ENCODE assay signal across 28 cellular contexts in genomic region chr3:107946700-107947099, GRCh38.
"Had no signal": no experiment of that assay in that cellular context is flagged by ENCODE, and none has a peak within 500 bp of the region (broad histone marks: within the 10 kb centered on the region; RNA-seq: fewer than 3 reads in every experiment).

No MANE protein-coding gene starts in this region.

- H3K27ac ChIP-seq: esophagus squamous epithelium, heart right ventricle, lower lobe of right lung, parathyroid adenoma, stomach, thyroid gland had no signal

- H3K4me1 Mint-ChIP-seq: naive B cell had no signal

- H3K4me3 Mint-ChIP-seq: immature natural killer cell; memory B cell; mesothelial cell of epicardium; naive B cell; natural killer cell treated with Interleukin-12 subunit alpha and Interleukin-12 subunit beta and Interleukin-15 and Interleukin-18, amount 100 ng/mL, for 72 hours; neural crest cell had no signal

- H3K9me3 Mint-ChIP-seq: immature natural killer cell; natural killer cell treated with Interleukin-12 subunit alpha and Interleukin-12 subunit beta and Interleukin-15 and Interleukin-18, amount 100 ng/mL, for 72 hours had no signal

- H3K4me1 ChIP-seq: lower lobe of right lung, parathyroid adenoma, thyroid gland had no signal

- H3K36me3 Mint-ChIP-seq: immature natural killer cell; mesothelial cell of epicardium; naive B cell; natural killer cell treated with Interleukin-12 subunit alpha and Interleukin-12 subunit beta and Interleukin-15 and Interleukin-18, amount 100 ng/mL, for 72 hours had no signal

- H3K27ac Mint-ChIP-seq: immature natural killer cell; memory B cell; mesothelial cell of epicardium; natural killer cell treated with Interleukin-12 subunit alpha and Interleukin-12 subunit beta and Interleukin-15 and Interleukin-18, amount 100 ng/mL, for 72 hours; progenitor cell of endocrine pancreas had no signal

- H3K27me3 ChIP-seq: dorsolateral prefrontal cortex, esophagus squamous epithelium, heart right ventricle, stomach, thyroid gland had no signal

- H2AFZ ChIP-seq: parathyroid adenoma had no signal

- H3K4me3 ChIP-seq: dorsolateral prefrontal cortex, esophagus squamous epithelium, heart right ventricle, lower lobe of right lung, mucosa of descending colon, smooth muscle cell, stomach, thyroid gland had no signal

- H3K79me2 ChIP-seq: parathyroid adenoma had no signal

- H3K36me3 ChIP-seq: esophagus squamous epithelium, heart right ventricle, lower lobe of right lung, stomach, thyroid gland had no signal

- H3K4me2 ChIP-seq: smooth muscle cell had no signal

- DNase-seq: dorsolateral prefrontal cortex; effector CD4-positive, alpha-beta T cell; erythroblast; esophagus squamous epithelium; foreskin melanocyte; glutamatergic neuron; heart right ventricle; hippocampal formation; immature natural killer cell; left ventricle myocardium superior; lower lobe of right lung; mucosa of descending colon; naive B cell; stimulated activated CD4-positive, alpha-beta T cell treated with anti-CD3 and anti-CD28 coated beads, Interleukin-12 subunit alpha, Interleukin-12 subunit beta, amount 100 ng/mL, for 4 hours; stimulated activated CD4-positive, alpha-beta T cell treated with anti-CD3 and anti-CD28 coated beads, Interleukin-1b, Interleukin-23, amount 100 ng/mL, for 48 hours; stimulated activated CD4-positive, alpha-beta T cell treated with anti-CD3 and anti-CD28 coated beads, Interleukin-4, amount 100 ng/mL, for 1 hour; stimulated activated CD8-positive, alpha-beta memory T cell treated with anti-CD3 and anti-CD28 coated beads, Interleukin-4, amount 100 ng/mL, for 48 hours; stimulated activated naive CD4-positive, alpha-beta T cell treated with Interleukin-2 at 50 U/mL for 16 hours; stomach; thyroid gland; trophoblast cell had no signal

- H3K9ac ChIP-seq: parathyroid adenoma had no signal

- H3K9me3 ChIP-seq: esophagus squamous epithelium, heart right ventricle, lower lobe of right lung, mucosa of descending colon, stomach, thyroid gland had no signal

- H3K27me3 Mint-ChIP-seq: naive B cell had no signal
